Comparison of ENCODE assay signal across 8 cellular contexts in genomic region chr15:73991260-73991659, GRCh38. TPM values are rescaled to one million over a fixed set of nuclear protein-coding genes. Genes with fewer than 3 reads are reported as not detected.
DNase-seq lines count a peak whose midpoint lies in the region; ATAC-seq and TF ChIP-seq lines count a peak whose summit lies in the region.

No MANE protein-coding gene starts in this region.

- no peaks in the 10 kb centered on the region for H3K27me3 Mint-ChIP-seq in activated CD4-positive, alpha-beta T cell treated with anti-CD3 and anti-CD28 coated beads, Interleukin-2, amount 10 ng/mL, durations not matched to agents 7 days and 5 days
- no peaks in the 10 kb centered on the region for H3K27me3 Mint-ChIP-seq in activated T-helper 2 cell treated with anti-CD3 and anti-CD28 coated beads, Interferon-gamma antibody, Interleukin-2, Interleukin-4, amounts not matched to agents 10 μg/mL and 5 μg/mL and 100 μg/mL, durations not matched to agents 14 hours and 24 hours and 36 hours (ENCODE audit: low read depth)

- POLR2A ChIA-PET in activated CD4-positive, alpha-beta T cell treated with anti-CD3 and anti-CD28 coated beads, Interleukin-2, amount 10 ng/mL, durations not matched to agents 7 days and 5 days (lab: Charles Lee), result no interaction called here

- peaks cover 0 to 76% (median 69%) of the 10 kb centered on the region in 4 donors for H3K4me1 ChIP-seq in sigmoid colon

- CTCF ChIA-PET in activated CD4-positive, alpha-beta T cell treated with anti-CD3 and anti-CD28 coated beads, Interleukin-2, amount 10 ng/mL, durations not matched to agents 7 days and 5 days (lab: Charles Lee), result interaction anchor here (0.6 to 6.7 kb wide), 3 partner anchors 15 to 549 kb away, joined by 3 to 63 read pairs (median 3); no protein-coding TSS in a partner anchor

- peak; percentile 62 to 65 for ATAC-seq in left cardiac atrium
- ATAC-seq in HG03439 (IDR thresholded peaks at IDR 0.05; ENCODE audit: unreplicated experiment), result no peak

- WGBS in sigmoid colon, 2 donors, result 64 to 68% methylated on average over 5 of the region's 5 CpGs

- H3K4me1 Mint-ChIP-seq in activated CD4-positive, alpha-beta T cell treated with anti-CD3 and anti-CD28 coated beads, Interleukin-2, amount 10 ng/mL, durations not matched to agents 7 days and 5 days, result peaks cover 46% of the 10 kb centered on the region
- H3K4me1 Mint-ChIP-seq in activated T-helper 2 cell treated with anti-CD3 and anti-CD28 coated beads, Interferon-gamma antibody, Interleukin-2, Interleukin-4, amounts not matched to agents 10 μg/mL and 5 μg/mL and 100 μg/mL, durations not matched to agents 14 hours and 24 hours and 36 hours (ENCODE audit: low read depth), result peaks cover 30% of the 10 kb centered on the region

- intact Hi-C loops in activated T-helper 2 cell treated with anti-CD3 and anti-CD28 coated beads, Interferon-gamma antibody, Interleukin-2, Interleukin-4, amounts not matched to agents 10 μg/mL and 5 μg/mL and 100 μg/mL, durations not matched to agents 14 hours and 24 hours and 36 hours (cut with micrococcal nuclease), result loop anchor here (10.0 kb wide), 2 partner anchors 474 to 794 kb away; partner anchors contain the start of genes CSK and UBL7
- intact Hi-C loops in left cardiac atrium (cut with DNase I), result no loop called here
- intact Hi-C loops in sigmoid colon (cut with DNase I), result loop anchor here (5.0 to 10.0 kb wide), 3 partner anchors 56 to 1516 kb away; partner anchors contain the start of genes ARIH1 and SIN3A

- H3K9me3 ChIP-seq in sigmoid colon, result no peaks in the 10 kb centered on the region

- H3K27ac Mint-ChIP-seq in activated CD4-positive, alpha-beta T cell treated with anti-CD3 and anti-CD28 coated beads, Interleukin-2, amount 10 ng/mL, durations not matched to agents 7 days and 5 days, result peak overlapping the region; percentile 70
- no peak overlapping the region for H3K27ac Mint-ChIP-seq in activated T-helper 2 cell treated with anti-CD3 and anti-CD28 coated beads, Interferon-gamma antibody, Interleukin-2, Interleukin-4, amounts not matched to agents 10 μg/mL and 5 μg/mL and 100 μg/mL, durations not matched to agents 14 hours and 24 hours and 36 hours

- DNase-seq in activated CD4-positive, alpha-beta T cell treated with anti-CD3 and anti-CD28 coated beads, Interleukin-2, amount 10 ng/mL, durations not matched to agents 7 days and 5 days, result no peak
- no peak for DNase-seq in activated CD4-positive, alpha-beta T cell treated with anti-CD3 and anti-CD28 coated beads, Interleukin-2, amount 50 U/mL, for 48 hours
- DNase-seq in activated T-helper 2 cell treated with anti-CD3 and anti-CD28 coated beads, Interferon-gamma antibody, Interleukin-2, Interleukin-4, amounts not matched to agents 10 μg/mL and 5 μg/mL and 100 μg/mL, durations not matched to agents 14 hours and 24 hours and 36 hours (ENCODE audit: low spot score), result no peak
- peak; percentile 92 for DNase-seq in left cardiac atrium
- DNase-seq in sigmoid colon, result peak; percentile 91
- no peak for DNase-seq in activated gamma-delta T cell (lab: John Stamatoyannopoulos, UW)
- no peak for DNase-seq in T-helper 9 cell

- H3K27ac ChIP-seq in sigmoid colon, result peak overlapping the region; percentile 84 to 95 (median 88)

- peak overlapping the region; percentile 78 for H3K4me3 Mint-ChIP-seq in activated CD4-positive, alpha-beta T cell treated with anti-CD3 and anti-CD28 coated beads, Interleukin-2, amount 10 ng/mL, durations not matched to agents 7 days and 5 days
- peak overlapping the region; percentile 81 for H3K4me3 Mint-ChIP-seq in activated T-helper 2 cell treated with anti-CD3 and anti-CD28 coated beads, Interferon-gamma antibody, Interleukin-2, Interleukin-4, amounts not matched to agents 10 μg/mL and 5 μg/mL and 100 μg/mL, durations not matched to agents 14 hours and 24 hours and 36 hours (ENCODE audit: low read depth)

- H3K9me3 Mint-ChIP-seq in activated CD4-positive, alpha-beta T cell treated with anti-CD3 and anti-CD28 coated beads, Interleukin-2, amount 10 ng/mL, durations not matched to agents 7 days and 5 days, result no peaks in the 10 kb centered on the region
- no peaks in the 10 kb centered on the region for H3K9me3 Mint-ChIP-seq in activated T-helper 2 cell treated with anti-CD3 and anti-CD28 coated beads, Interferon-gamma antibody, Interleukin-2, Interleukin-4, amounts not matched to agents 10 μg/mL and 5 μg/mL and 100 μg/mL, durations not matched to agents 14 hours and 24 hours and 36 hours

- no peaks in the 10 kb centered on the region for H3K27me3 ChIP-seq in sigmoid colon

- no peak for TF ChIP-seq CTCF in sigmoid colon (IDR thresholded peaks at IDR 0.05)

- no peak for TF ChIP-seq POLR2A in sigmoid colon (IDR thresholded peaks at IDR 0.05)

- peaks cover 0 to 13% (median 0%) of the 10 kb centered on the region in 4 donors for H3K36me3 ChIP-seq in sigmoid colon

- H3K4me3 ChIP-seq in sigmoid colon, result peak overlapping the region; percentile 73 to 91 (median 79)

- no peak for TF ChIP-seq EP300 in sigmoid colon (IDR thresholded peaks at IDR 0.05)

- H3K36me3 Mint-ChIP-seq in activated CD4-positive, alpha-beta T cell treated with anti-CD3 and anti-CD28 coated beads, Interleukin-2, amount 10 ng/mL, durations not matched to agents 7 days and 5 days (ENCODE audit: low read depth), result peaks cover 14% of the 10 kb centered on the region
- peaks cover 7% of the 10 kb centered on the region for H3K36me3 Mint-ChIP-seq in activated T-helper 2 cell treated with anti-CD3 and anti-CD28 coated beads, Interferon-gamma antibody, Interleukin-2, Interleukin-4, amounts not matched to agents 10 μg/mL and 5 μg/mL and 100 μg/mL, durations not matched to agents 14 hours and 24 hours and 36 hours (ENCODE audit: low read depth)

RNA-seq across cellular contexts. Expression of gene STOML1, which starts 0.8 kb away (rescaled TPM):
- 10 to 100 TPM; 12.0 to 12.8 TPM for total RNA-seq in activated CD4-positive, alpha-beta T cell treated with anti-CD3 and anti-CD28 coated beads, Interleukin-2, amount 10 ng/mL, durations not matched to agents 7 days and 5 days
- total RNA-seq in activated T-helper 2 cell treated with anti-CD3 and anti-CD28 coated beads, Interferon-gamma antibody, Interleukin-2, Interleukin-4, amounts not matched to agents 10 μg/mL and 5 μg/mL and 100 μg/mL, durations not matched to agents 14 hours and 24 hours and 36 hours, result 8.6 and 9.2 TPM in 2 replicates
- total RNA-seq in left cardiac atrium, result 10 to 100 TPM; 20.3 to 21.1 TPM
- total RNA-seq in sigmoid colon, result 10 to 100 TPM in 3 of 4 donors, 1 to 10 TPM in 1; 10.0 to 17.8 (median 13.8) TPM
- polyA plus RNA-seq in sigmoid colon, result 10 to 100 TPM in 1 of 3 donors, 1 to 10 TPM in 2; 3.5 to 18.5 (median 4.2) TPM

RNA-seq across cellular contexts. Expression of gene PML, which starts 3.3 kb away (rescaled TPM):
- 100 to 1,000 TPM; 118 to 122 TPM for total RNA-seq in activated CD4-positive, alpha-beta T cell treated with anti-CD3 and anti-CD28 coated beads, Interleukin-2, amount 10 ng/mL, durations not matched to agents 7 days and 5 days
- 64.5 and 70.2 TPM in 2 replicates for total RNA-seq in activated T-helper 2 cell treated with anti-CD3 and anti-CD28 coated beads, Interferon-gamma antibody, Interleukin-2, Interleukin-4, amounts not matched to agents 10 μg/mL and 5 μg/mL and 100 μg/mL, durations not matched to agents 14 hours and 24 hours and 36 hours
- total RNA-seq in left cardiac atrium (10 to 100 TPM; 23.4 to 38.7 TPM), sigmoid colon (100 to 1,000 TPM in 1 of 4 donors, 10 to 100 TPM in 3; 43.3 to 129 (median 60.0) TPM)
- polyA plus RNA-seq in sigmoid colon, result 10 to 100 TPM in 1 of 3 donors, 1 to 10 TPM in 2; 9.6 to 36.4 (median 9.7) TPM

Comparison
In these comparisons a context has a peak if more than half of its experiments do, and no peak if none do; other contexts are left out.
1. DNase-seq: peak in left cardiac atrium (single experiment) and sigmoid colon (single experiment); none in activated CD4-positive, alpha-beta T cell treated with anti-CD3 and anti-CD28 coated beads, Interleukin-2, amount 10 ng/mL, durations not matched to agents 7 days and 5 days (single experiment), activated CD4-positive, alpha-beta T cell treated with anti-CD3 and anti-CD28 coated beads, Interleukin-2, amount 50 U/mL, for 48 hours (0 of 2), activated T-helper 2 cell treated with anti-CD3 and anti-CD28 coated beads, Interferon-gamma antibody, Interleukin-2, Interleukin-4, amounts not matched to agents 10 μg/mL and 5 μg/mL and 100 μg/mL, durations not matched to agents 14 hours and 24 hours and 36 hours (single experiment), activated gamma-delta T cell (single experiment) and T-helper 9 cell (single experiment).
2. intact Hi-C loops: an anchor here in activated T-helper 2 cell treated with anti-CD3 and anti-CD28 coated beads, Interferon-gamma antibody, Interleukin-2, Interleukin-4, amounts not matched to agents 10 μg/mL and 5 μg/mL and 100 μg/mL, durations not matched to agents 14 hours and 24 hours and 36 hours (10.0 kb wide) and sigmoid colon (5.0 to 10.0 kb wide); none called in left cardiac atrium.